33 cellular contexts compared by ENCODE assay signal in genomic region chrX:29604381-29604780, GRCh38.
"Had no signal": no experiment of that assay in that cellular context is flagged by ENCODE, and none has a peak within 500 bp of the region (broad histone marks: within the 10 kb centered on the region; RNA-seq: fewer than 3 reads in every experiment).

No MANE protein-coding gene starts in this region.

- DNase-seq: activated effector memory CD4-positive, alpha-beta T cell treated with anti-CD3 and anti-CD28 coated beads, Interleukin-2, amount 50 U/mL, for 16 hours; activated effector memory CD4-positive, alpha-beta T cell treated with Interleukin-2 at 50 U/mL for 16 hours; activated gamma-delta T cell; activated gamma-delta T cell treated with Interleukin-2 at 50 U/mL for 16 hours; activated naive CD4-positive, alpha-beta T cell; activated naive CD4-positive, alpha-beta T cell treated with anti-CD3 and anti-CD28 coated beads for 36 hours; activated naive CD4-positive, alpha-beta T cell treated with anti-CD3 and anti-CD28 coated beads, Interleukin-2, amount 10 ng/mL, durations not matched to agents 7 days and 5 days; activated naive CD4-positive, alpha-beta T cell treated with anti-CD3 and anti-CD28 coated beads, Interleukin-2, amount 50 U/mL, for 16 hours; activated naive CD4-positive, alpha-beta T cell treated with Interleukin-2 at 50 U/mL for 16 hours; activated naive CD8-positive, alpha-beta T cell treated with anti-CD3 and anti-CD28 coated beads for 36 hours; activated naive CD8-positive, alpha-beta T cell treated with anti-CD3 and anti-CD28 coated beads, Interleukin-2, amount 10 ng/mL, durations not matched to agents 7 days and 5 days; activated naive CD8-positive, alpha-beta T cell treated with anti-CD3 and anti-CD28 coated beads, Interleukin-2, amount 50 U/mL, for 24 hours; activated T-cell treated with anti-CD3 and anti-CD28 coated beads, Interleukin-2, amount 50 U/mL, for 1 hour; activated T-cell treated with anti-CD3 and anti-CD28 coated beads, Interleukin-2, amount 50 U/mL, for 24 hours; activated T-cell treated with anti-CD3 and anti-CD28 coated beads, Interleukin-2, amount 50 U/mL, for 4 hours; activated T-cell treated with anti-CD3 and anti-CD28 coated beads, Interleukin-2, amount 50 U/mL, for 48 hours; activated T-cell treated with anti-CD3 and anti-CD28 coated beads, Interleukin-2, amount 50 U/mL, for 72 hours; adrenal gland; amniotic stem cell; amygdala; anterior cingulate cortex; aorta; body of pancreas; brain microvascular endothelial cell; caudate nucleus; central memory CD4-positive, alpha-beta T cell; cerebellar nuclear complex had no signal

- H3K27me3 ChIP-seq: ascending aorta, body of pancreas, brain microvascular endothelial cell, cardiac muscle cell had no signal

- ATAC-seq: activated naive CD4-positive, alpha-beta T cell treated with anti-CD3 and anti-CD28 coated beads, Interleukin-2, amount 50 U/mL, for 72 hours; activated naive CD8-positive, alpha-beta T cell treated with anti-CD3 and anti-CD28 coated beads, Interleukin-2, amount 50 U/mL, for 24 hours; activated T-cell treated with anti-CD3 and anti-CD28 coated beads, Interleukin-2, amount 50 U/mL, for 4 hours; activated T-cell treated with anti-CD3 and anti-CD28 coated beads, Interleukin-2, amount 50 U/mL, for 72 hours; activated T-helper 17 cell treated with anti-CD3 and anti-CD28 coated beads, Interleukin-2, amount 50 U/mL, for 72 hours; body of pancreas had no signal

- H3K4me1 ChIP-seq: adrenal gland, ascending aorta, body of pancreas, breast epithelium had no signal

- FAIRE-seq: bronchial epithelial cell had no signal

- H3K9me3 ChIP-seq: adrenal gland, ascending aorta, body of pancreas, breast epithelium had no signal

- H3K36me3 ChIP-seq: adrenal gland, ascending aorta, brain microvascular endothelial cell, breast epithelium, cardiac muscle cell had no signal

- H3K27ac ChIP-seq: adrenal gland, ascending aorta, body of pancreas, brain microvascular endothelial cell, breast epithelium, cardiac muscle cell had no signal

- H3K4me3 ChIP-seq: adrenal gland, ascending aorta, body of pancreas, breast epithelium, cardiac muscle cell had no signal
